13 cellular contexts compared by ENCODE assay signal in the genomic region with DNA sequence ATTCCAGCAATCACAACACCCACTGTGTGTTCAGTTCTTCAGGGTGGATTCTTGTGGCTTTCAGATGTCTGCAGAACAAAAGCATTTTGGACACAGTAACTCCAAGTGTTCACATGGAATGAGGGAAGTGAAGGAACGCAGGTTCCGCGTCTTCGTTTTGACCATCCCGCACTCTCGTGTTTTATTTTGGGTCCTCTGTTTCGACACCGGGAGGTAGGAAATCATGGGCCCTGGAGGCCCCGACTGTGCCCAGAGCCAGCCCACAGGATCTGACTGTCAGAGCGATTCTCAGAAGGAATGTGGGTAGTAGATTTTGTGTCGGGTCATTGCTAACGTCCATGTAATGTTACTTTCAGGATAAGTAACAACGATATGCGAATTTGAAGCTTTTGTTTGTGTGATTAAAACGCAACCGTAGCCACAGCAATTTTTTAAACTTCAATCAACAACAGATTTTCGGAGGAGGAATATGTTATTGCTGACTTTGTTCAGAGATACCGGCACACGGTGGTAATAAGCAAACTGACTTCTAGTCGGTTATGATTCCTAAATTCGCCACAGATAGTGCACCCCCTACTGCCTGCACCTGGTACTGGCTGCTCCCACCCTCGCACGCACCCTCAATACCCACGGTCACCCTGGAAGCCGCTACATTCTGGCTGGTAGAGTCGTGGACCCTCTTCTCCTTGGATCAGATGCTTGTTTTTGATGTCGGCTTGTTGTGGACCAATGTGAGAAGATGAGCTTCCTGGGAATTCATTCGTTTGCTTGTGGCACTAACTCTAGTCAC. TPM values are rescaled to one million over a fixed set of nuclear protein-coding genes. Genes with fewer than 3 reads are reported as not detected.
DNase-seq lines count a peak whose midpoint lies in the region; ATAC-seq and TF ChIP-seq lines count a peak whose summit lies in the region.
"Had no signal": no experiment of that assay in that cellular context is flagged by ENCODE, and none has a peak within 500 bp of the region (broad histone marks: within the 10 kb centered on the region; RNA-seq: fewer than 3 reads in every experiment).

No MANE protein-coding gene starts in this region.

- no peak for TF ChIP-seq RAD21 in liver (IDR thresholded peaks at IDR 0.05)

- 97% methylated on average over 28 of the region's 28 CpGs for WGBS in liver

- no peak overlapping the region for H3K9ac ChIP-seq in liver (ENCODE audit: low read depth in 1 of 2, low read length in 2 of 2)

- H3K4me1 Mint-ChIP-seq in activated T-cell treated with anti-CD3 and anti-CD28 coated beads, Interleukin-2, amount 50 U/mL, for 4 hours (ENCODE audit: low read depth), result no peaks in the 10 kb centered on the region

- H3K9me3 ChIP-seq in WERI-Rb-1 (ENCODE audit: severe bottlenecking) (no peaks in the 10 kb centered on the region), liver (ENCODE audit: control insufficient read depth in 4 of 4, low read length in 3 of 4) (no peaks in the 10 kb centered on the region)
- H3K9me3 ChIP-seq: adrenal gland, SJSA1 had no signal

- no peak for ATAC-seq in activated T-cell treated with anti-CD3 and anti-CD28 coated beads, Interleukin-2, amount 50 U/mL, for 4 hours
- ATAC-seq: naive thymus-derived CD8-positive, alpha-beta T cell had no signal

- peaks cover 24% of the 10 kb centered on the region for H3K36me3 Mint-ChIP-seq in activated T-cell treated with anti-CD3 and anti-CD28 coated beads, Interleukin-2, amount 50 U/mL, for 4 hours (ENCODE audit: insufficient read depth)

- no peak overlapping the region for H3K4me3 ChIP-seq in AG10803 (ENCODE audit: low read length)
- no peak overlapping the region for H3K4me3 ChIP-seq in GM12864 (ENCODE audit: low read depth, low read length)
- no peak overlapping the region for H3K4me3 ChIP-seq in WERI-Rb-1 (ENCODE audit: low read depth, low read length)
- no peak overlapping the region for H3K4me3 ChIP-seq in liver (ENCODE audit: low read depth in 1 of 3, low read length in 3 of 3)
- H3K4me3 ChIP-seq: adrenal gland, SJSA1 had no signal

- TF ChIP-seq CTCF in AG10803 (conservative IDR thresholded peaks at IDR 0.05; ENCODE audit: low read length) (peak; percentile 28; the same call in 1 of the 2 replicates), GM12864 (IDR thresholded peaks at IDR 0.05; ENCODE audit: low read depth, low read length, missing control alignments) (peak; percentile 34), WERI-Rb-1 (IDR thresholded peaks at IDR 0.05; ENCODE audit: low read depth, low read length) (peak; percentile 62), liver (IDR thresholded peaks at IDR 0.05; ENCODE audit: low read depth, low read length, missing input control) (peak; percentile 12)

- no peak overlapping the region for H3K4me3 Mint-ChIP-seq in activated T-cell treated with anti-CD3 and anti-CD28 coated beads, Interleukin-2, amount 50 U/mL, for 4 hours
- H3K4me3 Mint-ChIP-seq: naive thymus-derived CD8-positive, alpha-beta T cell; stimulated activated naive CD8-positive, alpha-beta T cell treated with anti-CD3 and anti-CD28 coated beads, Interleukin-15, Interleukin-2, amounts not matched to agents 100 ng/mL and 50 ng/mL, for 24 hours had no signal

- no peaks in the 10 kb centered on the region for H3K9me3 Mint-ChIP-seq in activated T-cell treated with anti-CD3 and anti-CD28 coated beads, Interleukin-2, amount 50 U/mL, for 4 hours
- H3K9me3 Mint-ChIP-seq: naive thymus-derived CD8-positive, alpha-beta T cell; stimulated activated naive CD8-positive, alpha-beta T cell treated with anti-CD3 and anti-CD28 coated beads, Interleukin-15, Interleukin-2, amounts not matched to agents 100 ng/mL and 50 ng/mL, for 24 hours had no signal

- no peaks in the 10 kb centered on the region for H3K27me3 Mint-ChIP-seq in activated T-cell treated with anti-CD3 and anti-CD28 coated beads, Interleukin-2, amount 50 U/mL, for 4 hours (ENCODE audit: low read depth)
- H3K27me3 Mint-ChIP-seq: naive thymus-derived CD8-positive, alpha-beta T cell; stimulated activated naive CD8-positive, alpha-beta T cell treated with anti-CD3 and anti-CD28 coated beads, Interleukin-15, Interleukin-2, amounts not matched to agents 100 ng/mL and 50 ng/mL, for 24 hours had no signal

- H3K4me1 ChIP-seq in liver (ENCODE audit: control insufficient read depth in 4 of 4, insufficient read depth in 4 of 4, low read length in 3 of 4), result no peaks in the 10 kb centered on the region
- H3K4me1 ChIP-seq: adrenal gland, SJSA1 had no signal

- no peak overlapping the region for H3K27ac ChIP-seq in WERI-Rb-1
- no peak overlapping the region for H3K27ac ChIP-seq in liver (ENCODE audit: low read depth in 1 of 2, low read length in 2 of 2)
- H3K27ac ChIP-seq: adrenal gland, SJSA1 had no signal

- DNase-seq in AG10803 (ENCODE audit: low read depth) (no peak), GM12864 (ENCODE audit: low read depth) (no peak), WERI-Rb-1 (no peak), cerebellar cortex (ENCODE audit: low spot score) (no peak), HuH-7.5 (ENCODE audit: low spot score) (no peak), NCI-H2171 (lab: John Stamatoyannopoulos, UW) (no peak)
- no peak for DNase-seq in activated T-cell treated with anti-CD3 and anti-CD28 coated beads, Interleukin-2, amount 50 U/mL, for 4 hours
- DNase-seq: activated CD4-positive, CD25-positive, alpha-beta regulatory T cell treated with anti-CD3 and anti-CD28 coated beads, Interleukin-2, amount 50 U/mL, for 72 hours had no signal

- H3K27me3 ChIP-seq in WERI-Rb-1 (ENCODE audit: insufficient read depth, low read depth, severe bottlenecking), result no peaks in the 10 kb centered on the region
- H3K27me3 ChIP-seq in liver (ENCODE audit: control insufficient read depth in 4 of 4, insufficient read depth in 4 of 4, low read length in 3 of 4), result no peaks in the 10 kb centered on the region
- H3K27me3 ChIP-seq: adrenal gland, SJSA1 had no signal

- peaks cover 30% of the 10 kb centered on the region for H3K36me3 ChIP-seq in WERI-Rb-1
- peaks cover 4 to 62% (median 18%) of the 10 kb centered on the region in 4 donors for H3K36me3 ChIP-seq in liver (ENCODE audit: control insufficient read depth in 4 of 4, insufficient read depth in 3 of 4, low read depth in 1 of 4, low read length in 3 of 4)

TF ChIP-seq in liver, 16 proteins besides CTCF, POLR2A, EP300 and RAD21:
- TF ChIP-seq HNF4A (conservative IDR thresholded peaks at IDR 0.05), result no peak
- no peak for TF ChIP-seq SP1 (IDR thresholded peaks at IDR 0.05)
- TF ChIP-seq TAF1 (conservative IDR thresholded peaks at IDR 0.05), result no peak
- TF ChIP-seq RXRA (IDR thresholded peaks at IDR 0.05), result no peak
- TF ChIP-seq, protein P1, sequence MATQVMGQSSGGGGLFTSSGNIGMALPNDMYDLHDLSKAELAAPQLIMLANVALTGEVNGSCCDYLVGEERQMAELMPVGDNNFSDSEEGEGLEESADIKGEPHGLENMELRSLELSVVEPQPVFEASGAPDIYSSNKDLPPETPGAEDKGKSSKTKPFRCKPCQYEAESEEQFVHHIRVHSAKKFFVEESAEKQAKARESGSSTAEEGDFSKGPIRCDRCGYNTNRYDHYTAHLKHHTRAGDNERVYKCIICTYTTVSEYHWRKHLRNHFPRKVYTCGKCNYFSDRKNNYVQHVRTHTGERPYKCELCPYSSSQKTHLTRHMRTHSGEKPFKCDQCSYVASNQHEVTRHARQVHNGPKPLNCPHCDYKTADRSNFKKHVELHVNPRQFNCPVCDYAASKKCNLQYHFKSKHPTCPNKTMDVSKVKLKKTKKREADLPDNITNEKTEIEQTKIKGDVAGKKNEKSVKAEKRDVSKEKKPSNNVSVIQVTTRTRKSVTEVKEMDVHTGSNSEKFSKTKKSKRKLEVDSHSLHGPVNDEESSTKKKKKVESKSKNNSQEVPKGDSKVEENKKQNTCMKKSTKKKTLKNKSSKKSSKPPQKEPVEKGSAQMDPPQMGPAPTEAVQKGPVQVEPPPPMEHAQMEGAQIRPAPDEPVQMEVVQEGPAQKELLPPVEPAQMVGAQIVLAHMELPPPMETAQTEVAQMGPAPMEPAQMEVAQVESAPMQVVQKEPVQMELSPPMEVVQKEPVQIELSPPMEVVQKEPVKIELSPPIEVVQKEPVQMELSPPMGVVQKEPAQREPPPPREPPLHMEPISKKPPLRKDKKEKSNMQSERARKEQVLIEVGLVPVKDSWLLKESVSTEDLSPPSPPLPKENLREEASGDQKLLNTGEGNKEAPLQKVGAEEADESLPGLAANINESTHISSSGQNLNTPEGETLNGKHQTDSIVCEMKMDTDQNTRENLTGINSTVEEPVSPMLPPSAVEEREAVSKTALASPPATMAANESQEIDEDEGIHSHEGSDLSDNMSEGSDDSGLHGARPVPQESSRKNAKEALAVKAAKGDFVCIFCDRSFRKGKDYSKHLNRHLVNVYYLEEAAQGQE (IDR thresholded peaks at IDR 0.05), result no peak
- no peak for TF ChIP-seq HNF4G (IDR thresholded peaks at IDR 0.05)
- TF ChIP-seq JUND (IDR thresholded peaks at IDR 0.05), result no peak
- TF ChIP-seq NR2F2 (IDR thresholded peaks at IDR 0.05), result no peak
- TF ChIP-seq, protein P2, sequence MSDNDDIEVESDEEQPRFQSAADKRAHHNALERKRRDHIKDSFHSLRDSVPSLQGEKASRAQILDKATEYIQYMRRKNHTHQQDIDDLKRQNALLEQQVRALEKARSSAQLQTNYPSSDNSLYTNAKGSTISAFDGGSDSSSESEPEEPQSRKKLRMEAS (IDR thresholded peaks at IDR 0.05), result no peak

RNA-seq across cellular contexts. Expression of a gene that starts 10.5 kb away (rescaled TPM):
- 10 to 100 TPM in 1 of 2 donors, 1 to 10 TPM in 1; 8.0 to 13.3 TPM for total RNA-seq in liver
- 10 to 100 TPM; 10.7 to 11.0 TPM for polyA plus RNA-seq in liver
- 10 to 100 TPM; 11.5 to 17.2 (median 16.4) TPM for total RNA-seq in activated T-cell treated with anti-CD3 and anti-CD28 coated beads, Interleukin-2, amount 50 U/mL, for 4 hours

RNA-seq across cellular contexts. Expression of a gene that starts 52.0 kb away (rescaled TPM):
- total RNA-seq in liver, result 10 to 100 TPM; 18.6 to 32.5 TPM
- 10 to 100 TPM in 1 of 2 donors, 1 to 10 TPM in 1; 8.5 to 14.7 TPM for polyA plus RNA-seq in liver
- total RNA-seq in activated T-cell treated with anti-CD3 and anti-CD28 coated beads, Interleukin-2, amount 50 U/mL, for 4 hours, result 10 to 100 TPM; 52.2 to 67.6 (median 55.4) TPM

Comparison
In these comparisons a context has a peak if more than half of its experiments do, and no peak if none do; other contexts are left out.
1. CTCF ChIP-seq: peak in every context shown above with its lines; median percentile 62 in WERI-Rb-1; 34 in GM12864; 28 in AG10803; 12 in liver.